ENCODE assay signal across 22 cellular contexts in the genomic region with DNA sequence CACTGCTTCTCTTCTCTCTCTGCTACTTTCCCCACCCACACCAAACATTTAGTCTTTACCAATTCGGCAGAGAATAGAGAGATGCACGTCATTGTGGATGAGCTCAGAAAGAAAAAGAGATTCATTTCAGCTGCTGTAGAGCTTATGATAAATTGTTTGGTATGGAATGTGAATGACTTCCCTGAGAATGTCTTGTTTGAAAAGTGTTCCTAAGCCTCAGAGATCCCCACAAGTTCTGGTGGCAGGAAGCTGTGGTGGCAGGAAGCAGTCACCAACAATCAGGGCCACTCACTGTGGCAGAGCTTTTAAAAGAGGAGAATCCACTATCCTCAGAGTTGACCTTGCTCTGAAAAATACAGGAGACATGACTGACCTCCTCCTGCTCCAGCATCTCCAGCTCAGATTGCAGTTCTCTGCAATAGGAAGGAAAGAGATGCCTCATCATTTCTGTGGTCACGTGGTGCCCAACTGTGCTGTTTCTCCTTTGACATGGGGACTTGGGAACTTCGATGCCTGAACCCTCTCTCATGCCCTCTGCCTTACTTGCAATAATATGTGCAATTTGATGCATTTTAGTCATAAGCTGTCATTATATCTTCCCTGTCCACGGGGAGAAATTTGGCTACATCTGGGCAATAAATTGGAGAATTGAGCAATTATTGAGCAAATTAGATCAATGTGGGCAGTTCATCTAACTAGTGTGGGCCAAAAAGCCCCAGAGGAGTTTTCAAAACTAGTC.
A peak's percentile ranks its signal among the peaks of the same experiment; 100 is the strongest.
DNase-seq lines count a peak whose midpoint lies in the region; ATAC-seq, FAIRE-seq and TF ChIP-seq lines count a peak whose summit lies in the region.
"Had no signal": no experiment of that assay in that cellular context is flagged by ENCODE, and none has a peak within 500 bp of the region (broad histone marks: within the 10 kb centered on the region; RNA-seq: fewer than 3 reads in every experiment).

No MANE protein-coding gene starts in this region.

- no peak for TF ChIP-seq POLR2A in GM12878 (IDR thresholded peaks at IDR 0.05; ENCODE audit: low read depth, low read length)

- H3K4me1 Mint-ChIP-seq in HFFc6 (ENCODE audit: low read depth) = peaks cover 80% of the 10 kb centered on the region
- no peaks in the 10 kb centered on the region for H3K4me1 Mint-ChIP-seq in activated naive CD8-positive, alpha-beta T cell treated with anti-CD3 and anti-CD28 coated beads, Interleukin-2, amount 50 U/mL, for 24 hours
- H3K4me1 Mint-ChIP-seq: immature natural killer cell; nephron; stimulated activated naive B cell treated with anti-CD40 and anti-IgM and Interleukin-4, amounts not matched to agents 10 μg/mL and 1 μg/mL and 100 μg/mL, for 72 hours had no signal

- no peak overlapping the region for H4K8ac ChIP-seq in mesenchymal stem cell (ENCODE audit: low read length)

- H4K20me1 ChIP-seq in GM12878 (ENCODE audit: control insufficient read depth, insufficient read depth) = no peaks in the 10 kb centered on the region

- in situ Hi-C loops in GM12878 (cut with MboI) = no loop called here

- CTCF ChIA-PET in GM12878 (lab: Yijun Ruan, JAX) = interaction anchor here (1.1 to 1.9 kb wide), 2 partner anchors 12 to 20 kb away, joined by 4 to 6 read pairs; no protein-coding TSS in a partner anchor

- no peak overlapping the region for H3K23ac ChIP-seq in mesenchymal stem cell (ENCODE audit: low read length in 2 of 2)

- POLR2A ChIA-PET in GM12878 (lab: Charles Lee) = no interaction called here

- no peak overlapping the region for H2BK5ac ChIP-seq in mesenchymal stem cell (ENCODE audit: low read depth, low read length, poor library complexity, severe bottlenecking)

- intact Hi-C loops in GM12878 (cut with micrococcal nuclease; ENCODE audit: unreplicated experiment) = no loop called here

- peak overlapping the region in 1 of 2 experiments; percentile 52 for H3K4ac ChIP-seq in mesenchymal stem cell (ENCODE audit: low read depth in 1 of 2, low read length in 2 of 2)

- H3K4me1 ChIP-seq in GM12878 (ENCODE audit: control insufficient read depth, insufficient read depth, low read length) (no peaks in the 10 kb centered on the region), mesenchymal stem cell (ENCODE audit: control insufficient read depth, insufficient read depth, low read depth, low read length) (peaks cover 3% of the 10 kb centered on the region)
- H3K4me1 ChIP-seq: psoas muscle had no signal

- TF ChIP-seq RAD21 in GM12878 (IDR thresholded peaks at IDR 0.05; ENCODE audit: insufficient read depth, low read depth, low read length) = no peak

- no peak overlapping the region for H2BK15ac ChIP-seq in mesenchymal stem cell (ENCODE audit: low read depth, poor library complexity, severe bottlenecking)

- no peaks in the 10 kb centered on the region for H3K79me2 ChIP-seq in GM12878 (ENCODE audit: control insufficient read depth, insufficient read depth, low read length)

- H3K4me2 ChIP-seq in GM12878 (ENCODE audit: control insufficient read depth, insufficient read depth) = no peak overlapping the region
- no peak overlapping the region for H3K4me2 ChIP-seq in mesenchymal stem cell (ENCODE audit: low read length, poor library complexity, severe bottlenecking)

- peak; percentile 63 for DNase-seq in A172 (ENCODE audit: low spot score)
- DNase-seq in HFFc6 = peak; percentile 52
- no peak for DNase-seq in GM12878 (ENCODE audit: low read depth, low spot score)
- DNase-seq in mesenchymal stem cell = peak; percentile 55
- no peak for DNase-seq in middle frontal gyrus (ENCODE audit: extremely low spot score, low spot score)
- no peak for DNase-seq in GM19238 (ENCODE audit: insufficient read length, low spot score)
- DNase-seq in DMS53 (lab: John Stamatoyannopoulos, UW) = no peak
- DNase-seq in activated naive CD8-positive, alpha-beta T cell treated with anti-CD3 and anti-CD28 coated beads, Interleukin-2, amount 50 U/mL, for 24 hours = no peak
- DNase-seq: 8988T; activated CD4-positive, alpha-beta T cell treated with anti-CD3 and anti-CD28 coated beads for 1 hour; amygdala; CD4-positive, alpha-beta T cell; glutamatergic neuron; immature natural killer cell; MG63; NCI-H1694; psoas muscle; SHP77 treated with DMSO at 0.1 percent for 48 hours; stimulated activated naive B cell treated with anti-CD40 and anti-IgM and Interleukin-4, amounts not matched to agents 10 μg/mL and 1 μg/mL and 100 μg/mL, for 72 hours; upper lobe of left lung had no signal

- H3K27ac Mint-ChIP-seq in HFFc6 = peak overlapping the region; percentile 94
- H3K27ac Mint-ChIP-seq in activated naive CD8-positive, alpha-beta T cell treated with anti-CD3 and anti-CD28 coated beads, Interleukin-2, amount 50 U/mL, for 24 hours = no peak overlapping the region
- H3K27ac Mint-ChIP-seq: CD4-positive, alpha-beta T cell; immature natural killer cell; nephron; stimulated activated naive B cell treated with anti-CD40 and anti-IgM and Interleukin-4, amounts not matched to agents 10 μg/mL and 1 μg/mL and 100 μg/mL, for 72 hours had no signal

- peak overlapping the region; percentile 18 to 28 for H3K18ac ChIP-seq in mesenchymal stem cell (ENCODE audit: low read depth in 1 of 2, low read length in 2 of 2)

- H3K36me3 ChIP-seq in GM12878 (ENCODE audit: control insufficient read depth in 2 of 2, insufficient read depth in 2 of 2, low read length in 1 of 2) = no peaks in the 10 kb centered on the region
- H3K36me3 ChIP-seq in mesenchymal stem cell (ENCODE audit: control insufficient read depth in 1 of 2, insufficient read depth in 2 of 2, low read depth in 1 of 2, low read length in 2 of 2) = peaks cover 0 to 28% of the 10 kb centered on the region in 2 experiments
- H3K36me3 ChIP-seq: upper lobe of left lung had no signal

- no peak overlapping the region for H4K91ac ChIP-seq in mesenchymal stem cell (ENCODE audit: low read length)

- 14% methylated on average over 5 of the region's 5 CpGs for WGBS in GM12878 (ENCODE audit: insufficient coverage, insufficient replicate concordance, low lambda C conversion rate, missing lambda C conversion rate)
- WGBS in mesenchymal stem cell = 57% methylated on average over 5 of the region's 5 CpGs

- no peak overlapping the region for H2AK5ac ChIP-seq in mesenchymal stem cell (ENCODE audit: low read length, severe bottlenecking)

- no peak overlapping the region for H3K9ac ChIP-seq in GM12878 (ENCODE audit: control insufficient read depth, insufficient read depth, low read length)
- peak overlapping the region; percentile 81 for H3K9ac ChIP-seq in mesenchymal stem cell (ENCODE audit: low read length)

- no peak for FAIRE-seq in GM12878 (lab: Jason Lieb, UNC)
- FAIRE-seq: colon had no signal

- H3K79me1 ChIP-seq in mesenchymal stem cell (replicated peaks; ENCODE audit: low read length, poor library complexity, severe bottlenecking) = no peaks in the 10 kb centered on the region

- H3K9me3 ChIP-seq in GM12878 (replicated peaks; ENCODE audit: control insufficient read depth, insufficient read depth, low read length) (no peaks in the 10 kb centered on the region), mesenchymal stem cell (ENCODE audit: control insufficient read depth, low read length) (no peaks in the 10 kb centered on the region)
- H3K9me3 ChIP-seq: MG63, psoas muscle, upper lobe of left lung had no signal

- H2BK12ac ChIP-seq in mesenchymal stem cell (ENCODE audit: low read length in 2 of 2) = peak overlapping the region; percentile 47 to 57

- H3K4me3 ChIP-seq in GM12878 (no peak overlapping the region), mesenchymal stem cell (ENCODE audit: insufficient read depth in 1 of 2, low read depth in 1 of 2, low read length in 2 of 2) (no peak overlapping the region)
- H3K4me3 ChIP-seq: MG63, psoas muscle, upper lobe of left lung had no signal

- H3K27ac ChIP-seq in GM12878 (ENCODE audit: control insufficient read depth, insufficient read depth) (no peak overlapping the region), mesenchymal stem cell (ENCODE audit: low read length, poor library complexity, severe bottlenecking) (no peak overlapping the region)
- H3K27ac ChIP-seq: psoas muscle, upper lobe of left lung had no signal

- peaks cover 3% of the 10 kb centered on the region for H3K27me3 Mint-ChIP-seq in HFFc6 (ENCODE audit: insufficient read depth)
- peaks cover 4% of the 10 kb centered on the region for H3K27me3 Mint-ChIP-seq in activated naive CD8-positive, alpha-beta T cell treated with anti-CD3 and anti-CD28 coated beads, Interleukin-2, amount 50 U/mL, for 24 hours
- H3K27me3 Mint-ChIP-seq: stimulated activated naive B cell treated with anti-CD40 and anti-IgM and Interleukin-4, amounts not matched to agents 10 μg/mL and 1 μg/mL and 100 μg/mL, for 72 hours had no signal

- H3K9me3 Mint-ChIP-seq in HFFc6 = no peaks in the 10 kb centered on the region
- H3K9me3 Mint-ChIP-seq in activated naive CD8-positive, alpha-beta T cell treated with anti-CD3 and anti-CD28 coated beads, Interleukin-2, amount 50 U/mL, for 24 hours = no peaks in the 10 kb centered on the region
- H3K9me3 Mint-ChIP-seq: CD4-positive, alpha-beta T cell; immature natural killer cell; nephron had no signal

- no peak for TF ChIP-seq EP300 in GM12878 (IDR thresholded peaks at IDR 0.05; ENCODE audit: borderline replicate concordance in 1 of 2, control insufficient read depth in 1 of 2, low read depth in 2 of 2, low read length in 2 of 2)

- no peaks in the 10 kb centered on the region for H3K27me3 ChIP-seq in GM12878 (replicated peaks in 1 of 2; ENCODE audit: control insufficient read depth in 2 of 2, insufficient read depth in 2 of 2, low read length in 1 of 2)
- H3K27me3 ChIP-seq in mesenchymal stem cell (ENCODE audit: control insufficient read depth in 1 of 2, insufficient read depth in 1 of 2, low read length in 2 of 2) = no peaks in the 10 kb centered on the region
- H3K27me3 ChIP-seq: MG63, upper lobe of left lung had no signal

- no peak overlapping the region for H2BK120ac ChIP-seq in mesenchymal stem cell (ENCODE audit: low read depth, low read length)

- peak overlapping the region; percentile 67 for H3K4me3 Mint-ChIP-seq in HFFc6
- H3K4me3 Mint-ChIP-seq in activated naive CD8-positive, alpha-beta T cell treated with anti-CD3 and anti-CD28 coated beads, Interleukin-2, amount 50 U/mL, for 24 hours = no peak overlapping the region
- H3K4me3 Mint-ChIP-seq: CD4-positive, alpha-beta T cell; immature natural killer cell; nephron; stimulated activated naive B cell treated with anti-CD40 and anti-IgM and Interleukin-4, amounts not matched to agents 10 μg/mL and 1 μg/mL and 100 μg/mL, for 72 hours had no signal

- RAD21 ChIA-PET in GM12878 (lab: Charles Lee; ENCODE audit: unreplicated experiment) = no interaction called here

- no TSS peak for BruUV-seq in GM12878 (replicated peaks; lab: Mats Ljungman, UMichigan)

- no peak overlapping the region for H3K14ac ChIP-seq in mesenchymal stem cell (ENCODE audit: low read length in 2 of 2)

- H2AFZ ChIP-seq in GM12878 (ENCODE audit: control insufficient read depth, low read depth, low read length) = no peak overlapping the region
- no peak overlapping the region for H2AFZ ChIP-seq in mesenchymal stem cell (ENCODE audit: low read depth, low read length)

- ATAC-seq in GM12878 = no peak
- ATAC-seq in activated naive CD8-positive, alpha-beta T cell treated with anti-CD3 and anti-CD28 coated beads, Interleukin-2, amount 50 U/mL, for 24 hours = no peak
- ATAC-seq: stimulated activated naive B cell treated with anti-CD40 and anti-IgM and Interleukin-4, amounts not matched to agents 10 μg/mL and 1 μg/mL and 100 μg/mL, for 72 hours had no signal

- H3K36me3 Mint-ChIP-seq in HFFc6 (ENCODE audit: low read depth) = peaks cover 25% of the 10 kb centered on the region; the same call in 1 of the 2 replicates
- no peaks in the 10 kb centered on the region for H3K36me3 Mint-ChIP-seq in activated naive CD8-positive, alpha-beta T cell treated with anti-CD3 and anti-CD28 coated beads, Interleukin-2, amount 50 U/mL, for 24 hours (ENCODE audit: low read depth)
- H3K36me3 Mint-ChIP-seq: immature natural killer cell; stimulated activated naive B cell treated with anti-CD40 and anti-IgM and Interleukin-4, amounts not matched to agents 10 μg/mL and 1 μg/mL and 100 μg/mL, for 72 hours had no signal

- TF ChIP-seq CTCF in HFFc6 (IDR thresholded peaks at IDR 0.05) (no peak), GM12878 (IDR thresholded peaks at IDR 0.05 in 2 of 3, conservative IDR thresholded peaks at IDR 0.05 in 1 of 3; ENCODE audit: control insufficient read depth in 2 of 3, extremely low read depth in 1 of 3, insufficient read depth in 1 of 3, low read depth in 3 of 3, low read length in 3 of 3) (no peak)

- SMC1A ChIA-PET in GM12878 (lab: Charles Lee; ENCODE audit: uncharacterized antibody, unreplicated experiment) = no interaction called here

Comparison
In these comparisons a context has a peak if more than half of its experiments do, and no peak if none do; other contexts are left out.
1. DNase-seq: peak in A172 (single experiment), HFFc6 (single experiment) and mesenchymal stem cell (single experiment); none in GM12878 (single experiment), middle frontal gyrus (single experiment), GM19238 (single experiment), DMS53 (single experiment) and activated naive CD8-positive, alpha-beta T cell treated with anti-CD3 and anti-CD28 coated beads, Interleukin-2, amount 50 U/mL, for 24 hours (single experiment).